ENCODE assay signal across 8 cellular contexts in genomic region chr11:69293819-69294505, GRCh38. TPM values are rescaled to one million over a fixed set of nuclear protein-coding genes. Genes with fewer than 3 reads are reported as not detected.
DNase-seq lines count a peak whose midpoint lies in the region; ATAC-seq and TF ChIP-seq lines count a peak whose summit lies in the region.

TSS of gene MYEOV (plus strand) at chr11:69294155. CDS start at chr11:69295355, 1,200 bp downstream.

- H2BK20ac ChIP-seq in IMR-90 (ENCODE audit: low read depth, low read length) = peak within 1 kb of the TSS; percentile 97

- H3K9me1 ChIP-seq in IMR-90 (ENCODE audit: insufficient read depth, low read length) = peaks cover 14% of the 10 kb centered on the region

- H3K79me2 ChIP-seq in hepatocyte = no peaks in the 10 kb centered on the region

- DNase-seq in Caki2 (ENCODE audit: low read depth) = peak; percentile 75
- no peak for DNase-seq in IMR-90
- peak; percentile 49 to 58 for DNase-seq in activated CD4-positive, alpha-beta T cell treated with anti-CD3 and anti-CD28 coated beads, Interleukin-2, amount 50 U/mL, for 48 hours
- DNase-seq in islet precursor cell = peak; percentile 81
- no peak for DNase-seq in GF-D8 (lab: John Stamatoyannopoulos, UW)
- no peak for DNase-seq in hepatocyte (ENCODE audit: low spot score)
- DNase-seq in NCI-H1417 treated with DMSO at 0.1 percent for 48 hours (lab: John Stamatoyannopoulos, UW) = no peak

- H3K9me3 ChIP-seq in IMR-90 (ENCODE audit: control insufficient read depth, insufficient read depth, low read length) (no peaks in the 10 kb centered on the region), hepatocyte (ENCODE audit: low read depth) (no peaks in the 10 kb centered on the region)

- H3K9me2 ChIP-seq in hepatocyte (replicated peaks; ENCODE audit: insufficient read depth) = no peaks in the 10 kb centered on the region

- peak within 1 kb of the TSS; percentile 83 for H2BK5ac ChIP-seq in IMR-90 (ENCODE audit: low read depth, low read length, poor library complexity, severe bottlenecking)

- no peak for ATAC-seq in IMR-90 (ENCODE audit: low read depth)
- no peak for ATAC-seq in GM21737 (IDR thresholded peaks at IDR 0.05; ENCODE audit: unreplicated experiment)

- H3K4me1 ChIP-seq in IMR-90 (ENCODE audit: control insufficient read depth, insufficient read depth, low read length) = peaks cover 22% of the 10 kb centered on the region
- H3K4me1 ChIP-seq in hepatocyte (ENCODE audit: insufficient read depth) = peaks cover 28% of the 10 kb centered on the region

- no peaks in the 10 kb centered on the region for H3K27me3 ChIP-seq in IMR-90 (ENCODE audit: control insufficient read depth, insufficient read depth, low read length)
- no peaks in the 10 kb centered on the region for H3K27me3 ChIP-seq in hepatocyte

- peaks cover 0 to 14% of the 10 kb centered on the region in 2 experiments; a peak in 2 of 4 replicates for H3K79me1 ChIP-seq in IMR-90 (ENCODE audit: low read depth in 1 of 2, low read length in 2 of 2)

- BruUV-seq in IMR-90 (replicated peaks; lab: Mats Ljungman, UMichigan) = no TSS peak

- dilution Hi-C loops in IMR-90 (cut with HindIII; ENCODE audit: low sequenced_read_pairs, unreplicated experiment) = no loop called here

- CTCF ChIA-PET in IMR-90 (lab: Yijun Ruan, JAX) = interaction anchor here (1.2 to 1.3 kb wide), 2 partner anchors 10 to 162 kb away, joined by 3 to 4 read pairs; no protein-coding TSS in a partner anchor

- H2AK5ac ChIP-seq in IMR-90 (ENCODE audit: low read depth, low read length) = peak within 1 kb of the TSS; percentile 100

- in situ Hi-C loops in Caki2 (cut with HindIII; ENCODE audit: low pct_unique_long_range_greater_than_20kb, low sequenced_read_pairs) (no loop called here), IMR-90 (cut with MboI; ENCODE audit: low sequenced_read_pairs) (no loop called here)

- TF ChIP-seq POLR2A in IMR-90 (IDR thresholded peaks at IDR 0.05; ENCODE audit: low read depth, low read length) = no peak

- no peak for TF ChIP-seq CTCF in IMR-90 (conservative IDR thresholded peaks at IDR 0.05; ENCODE audit: low read depth, low read length)
- TF ChIP-seq CTCF in hepatocyte (IDR thresholded peaks at IDR 0.05; ENCODE audit: poor library complexity) = no peak

- no peak within 1 kb of the TSS for H3K9ac ChIP-seq in IMR-90 (ENCODE audit: low read depth, low read length)

- intact Hi-C loops in IMR-90 (cut with micrococcal nuclease) = loop anchor here (10.0 kb wide), 1 partner anchor 159 kb away; no protein-coding TSS in a partner anchor

- H2AFZ ChIP-seq in IMR-90 (replicated peaks; ENCODE audit: low read length, poor library complexity) (peak within 1 kb of the TSS; percentile 23), hepatocyte (no peak within 1 kb of the TSS)

- H3K4me2 ChIP-seq in IMR-90 (ENCODE audit: low read depth, low read length) (no peak within 1 kb of the TSS), hepatocyte (no peak within 1 kb of the TSS)

- H3K14ac ChIP-seq in IMR-90 (replicated peaks; ENCODE audit: low read depth, low read length) = peak within 1 kb of the TSS; percentile 13; the same call in 1 of the 2 replicates

- peak within 1 kb of the TSS; percentile 95 for H2BK120ac ChIP-seq in IMR-90 (ENCODE audit: low read depth, low read length)

- no peak within 1 kb of the TSS for H3K18ac ChIP-seq in IMR-90 (ENCODE audit: low read depth, low read length)

- no peak within 1 kb of the TSS for H3K56ac ChIP-seq in IMR-90 (ENCODE audit: extremely low read depth, insufficient read depth, low read length)

- TF ChIP-seq RAD21 in IMR-90 (IDR thresholded peaks at IDR 0.05; ENCODE audit: low read length) = no peak

- H2AK9ac ChIP-seq in IMR-90 (replicated peaks; ENCODE audit: low read depth, low read length, poor library complexity) = peak within 1 kb of the TSS; percentile 84

- H2BK15ac ChIP-seq in IMR-90 (ENCODE audit: low read depth, low read length) = peak within 1 kb of the TSS; percentile 94; the same call in 1 of the 3 replicates

- peak within 1 kb of the TSS; percentile 87 for H4K91ac ChIP-seq in IMR-90 (ENCODE audit: insufficient read depth, low read depth, low read length)

- no peak within 1 kb of the TSS for H3K23ac ChIP-seq in IMR-90 (ENCODE audit: low read depth, low read length)

- no peaks in the 10 kb centered on the region for H3K36me3 ChIP-seq in IMR-90 (ENCODE audit: control insufficient read depth, insufficient read depth, low read length)
- no peaks in the 10 kb centered on the region for H3K36me3 ChIP-seq in hepatocyte (replicated peaks; ENCODE audit: insufficient read depth, low read depth)

- H4K5ac ChIP-seq in IMR-90 (ENCODE audit: low read depth, low read length) = no peak within 1 kb of the TSS

- 96% methylated on average over 7 of the region's 16 CpGs; no CpG with 5 or more reads in 1 of the 2 experiments for WGBS in IMR-90 (ENCODE audit: extremely low coverage in 2 of 2, insufficient read length in 1 of 2), 2 experiments
- 87% methylated on average over 16 of the region's 16 CpGs for WGBS in hepatocyte (ENCODE audit: low lambda C conversion rate, missing lambda C conversion rate)

- H4K8ac ChIP-seq in IMR-90 (ENCODE audit: low read depth in 2 of 2, low read length in 2 of 2) = peak within 1 kb of the TSS in 1 of 2 experiments; percentile 19; a peak in 1 of 4 replicates

- H3K4me3 ChIP-seq in IMR-90 (ENCODE audit: insufficient read depth, low read depth, low read length) (no peak within 1 kb of the TSS), hepatocyte (no peak within 1 kb of the TSS)

- H4K20me1 ChIP-seq in IMR-90 (ENCODE audit: insufficient read depth, low read length) = no peaks in the 10 kb centered on the region; the same call in 1 of the 2 replicates
- H4K20me1 ChIP-seq in hepatocyte (ENCODE audit: insufficient read depth, poor library complexity, severe bottlenecking) = no peaks in the 10 kb centered on the region

- peak within 1 kb of the TSS; percentile 90 for H3K4ac ChIP-seq in IMR-90 (ENCODE audit: low read depth, low read length)

- H3K27ac ChIP-seq in IMR-90 (ENCODE audit: insufficient read depth, low read length) (no peak within 1 kb of the TSS; the same call in 1 of the 2 replicates), hepatocyte (no peak within 1 kb of the TSS)

- POLR2A ChIA-PET in IMR-90 (lab: Charles Lee; ENCODE audit: unreplicated experiment) = interaction anchor here (0.9 kb wide), 1 partner anchor 352 kb away, joined by 3 read pairs; no protein-coding TSS in a partner anchor

TF ChIP-seq in IMR-90, 13 proteins besides CTCF, POLR2A, EP300 and RAD21:
- TF ChIP-seq BHLHE40 (IDR thresholded peaks at IDR 0.05; ENCODE audit: low read depth, low read length) (no peak), ELK1 (IDR thresholded peaks at IDR 0.05; ENCODE audit: borderline replicate concordance, low read depth, low read length) (no peak), FOS (IDR thresholded peaks at IDR 0.05; ENCODE audit: low read depth, low read length) (no peak), RFX5 (IDR thresholded peaks at IDR 0.05; ENCODE audit: low read depth, low read length) (no peak), MAZ (IDR thresholded peaks at IDR 0.05; ENCODE audit: borderline replicate concordance, low read depth, low read length) (no peak), MXI1 (IDR thresholded peaks at IDR 0.05; ENCODE audit: borderline replicate concordance, low read depth, low read length) (no peak), CEBPB (IDR thresholded peaks at IDR 0.05; ENCODE audit: low read depth, low read length) (no peak), NFE2L2 (IDR thresholded peaks at IDR 0.05; ENCODE audit: low read depth, low read length) (no peak)

RNA-seq across cellular contexts. Expression of gene MYEOV, which starts in this region (rescaled TPM):
- 101 and 122 TPM in 2 replicates for total RNA-seq in Caki2 (2014; rRNA removed; shearing (Covaris generic); ENCODE audit: low replicate concordance)
- total RNA-seq in IMR-90 (2012; rRNA removed) (6.1 and 6.8 TPM in 2 replicates), hepatocyte (not detected in 2 replicates)
- polyA plus RNA-seq in IMR-90 (2012; rRNA removed) (5.8 and 12.5 TPM in 2 replicates), hepatocyte (0.57 TPM in 1 of 2 replicates, not detected in the other)
- 3.3 and 5.6 TPM in 2 replicates for polyA plus RNA-seq in IMR-90 (2012; cell fraction: cytosol; rRNA removed)
- 7.1 and 13.0 TPM in 2 replicates for polyA plus RNA-seq in IMR-90 (2012; cell fraction: nucleus; rRNA removed; ENCODE audit: low replicate concordance)

Comparison
In these comparisons a context has a peak if more than half of its experiments do, and no peak if none do; other contexts are left out.
1. RNA of gene MYEOV (total RNA-seq): 101 to 122 TPM in Caki2; 6.1 to 6.8 TPM in IMR-90 and not detected in hepatocyte; every median in the first group is over 10 times any median in the second.
2. DNase-seq: peak in Caki2 (single experiment), activated CD4-positive, alpha-beta T cell treated with anti-CD3 and anti-CD28 coated beads, Interleukin-2, amount 50 U/mL, for 48 hours (2 of 2) and islet precursor cell (single experiment); none in IMR-90 (single experiment), GF-D8 (single experiment), hepatocyte (single experiment) and NCI-H1417 treated with DMSO at 0.1 percent for 48 hours (single experiment).